Comparison of ENCODE assay signal across 7 cellular contexts in genomic region chr1:179877586-179878265, GRCh38. TPM values are rescaled to one million over a fixed set of nuclear protein-coding genes. Genes with fewer than 3 reads are reported as not detected.
A peak's percentile ranks its signal among the peaks of the same experiment; 100 is the strongest.
DNase-seq lines count a peak whose midpoint lies in the region; ATAC-seq and TF ChIP-seq lines count a peak whose summit lies in the region.

TSS of gene TOR1AIP2 (minus strand) at chr1:179877803. CDS start at chr1:179852665, 25,138 bp downstream.

- no peaks in the 10 kb centered on the region for H3K36me3 ChIP-seq in hepatocyte (replicated peaks; ENCODE audit: insufficient read depth, low read depth)

- in situ Hi-C loops in astrocyte of the cerebellum (cut with HindIII; ENCODE audit: low sequenced_read_pairs): no loop called here

- H3K27ac ChIP-seq in hepatocyte: peak within 1 kb of the TSS; percentile 82

- no peak for TF ChIP-seq CTCF in astrocyte of the cerebellum (IDR thresholded peaks at IDR 0.05; ENCODE audit: low read depth, low read length, missing control alignments)
- no peak for TF ChIP-seq CTCF in hepatocyte (IDR thresholded peaks at IDR 0.05; ENCODE audit: poor library complexity)
- TF ChIP-seq CTCF in retinal pigment epithelial cell (conservative IDR thresholded peaks at IDR 0.05; ENCODE audit: low read depth, low read length): no peak

- peaks cover 33% of the 10 kb centered on the region for H3K4me1 ChIP-seq in hepatocyte (ENCODE audit: insufficient read depth)

- peak within 1 kb of the TSS; percentile 81 for H3K4me2 ChIP-seq in hepatocyte

- peak within 1 kb of the TSS; percentile 60 for H2AFZ ChIP-seq in hepatocyte

- WGBS in hepatocyte (ENCODE audit: low lambda C conversion rate, missing lambda C conversion rate): 4% methylated on average over 31 of the region's 31 CpGs

- no peaks in the 10 kb centered on the region for H3K9me3 ChIP-seq in hepatocyte (ENCODE audit: low read depth)

- peak within 1 kb of the TSS; percentile 89 for H3K4me3 ChIP-seq in astrocyte of the cerebellum (ENCODE audit: low read depth, low read length)
- peak within 1 kb of the TSS; percentile 32 for H3K4me3 ChIP-seq in hepatocyte
- H3K4me3 ChIP-seq in retinal pigment epithelial cell (ENCODE audit: low read length): peak within 1 kb of the TSS; percentile 91

- peaks cover 20% of the 10 kb centered on the region for H4K20me1 ChIP-seq in hepatocyte (ENCODE audit: insufficient read depth, poor library complexity, severe bottlenecking)

- peaks cover 61% of the 10 kb centered on the region for H3K79me2 ChIP-seq in hepatocyte

- no peaks in the 10 kb centered on the region for H3K27me3 ChIP-seq in hepatocyte

- peak; percentile 58 for ATAC-seq in GM18502 (IDR thresholded peaks at IDR 0.05; ENCODE audit: poor library complexity, unreplicated experiment)
- peak; percentile 56 for ATAC-seq in HG02938 (IDR thresholded peaks at IDR 0.05; ENCODE audit: unreplicated experiment)

- H3K9me2 ChIP-seq in hepatocyte (replicated peaks; ENCODE audit: insufficient read depth): no peaks in the 10 kb centered on the region

- DNase-seq in NCI-H1930 (lab: John Stamatoyannopoulos, UW) (peak; percentile 79 to 84), T-helper 9 cell (peak; percentile 77), astrocyte of the cerebellum (ENCODE audit: low read depth) (peak; percentile 49), hepatocyte (ENCODE audit: low spot score) (peak; percentile 94), retinal pigment epithelial cell (ENCODE audit: low read depth) (peak; percentile 41)

RNA-seq across cellular contexts. Expression of gene TOR1AIP2, which starts in this region (rescaled TPM):
- 158 TPM in 2 replicates for total RNA-seq in hepatocyte
- polyA plus RNA-seq in hepatocyte: 36.6 and 38.6 TPM in 2 replicates

Comparison
In these comparisons a context has a peak if more than half of its experiments do, and no peak if none do; other contexts are left out.
1. Peak in every context shown above with its lines: DNase-seq, ATAC-seq, H3K4me3 ChIP-seq and H3K27ac ChIP-seq.
2. DNase-seq: peak in every context shown above with its lines; median percentile 94 in hepatocyte; 82 in NCI-H1930; 77 in T-helper 9 cell; 49 in astrocyte of the cerebellum; 41 in retinal pigment epithelial cell.
3. H3K4me3 ChIP-seq: peak in every context shown above with its lines; median percentile 91 in retinal pigment epithelial cell; 89 in astrocyte of the cerebellum; 32 in hepatocyte.